Comparison of ENCODE assay signal across 8 cellular contexts in the genomic region with DNA sequence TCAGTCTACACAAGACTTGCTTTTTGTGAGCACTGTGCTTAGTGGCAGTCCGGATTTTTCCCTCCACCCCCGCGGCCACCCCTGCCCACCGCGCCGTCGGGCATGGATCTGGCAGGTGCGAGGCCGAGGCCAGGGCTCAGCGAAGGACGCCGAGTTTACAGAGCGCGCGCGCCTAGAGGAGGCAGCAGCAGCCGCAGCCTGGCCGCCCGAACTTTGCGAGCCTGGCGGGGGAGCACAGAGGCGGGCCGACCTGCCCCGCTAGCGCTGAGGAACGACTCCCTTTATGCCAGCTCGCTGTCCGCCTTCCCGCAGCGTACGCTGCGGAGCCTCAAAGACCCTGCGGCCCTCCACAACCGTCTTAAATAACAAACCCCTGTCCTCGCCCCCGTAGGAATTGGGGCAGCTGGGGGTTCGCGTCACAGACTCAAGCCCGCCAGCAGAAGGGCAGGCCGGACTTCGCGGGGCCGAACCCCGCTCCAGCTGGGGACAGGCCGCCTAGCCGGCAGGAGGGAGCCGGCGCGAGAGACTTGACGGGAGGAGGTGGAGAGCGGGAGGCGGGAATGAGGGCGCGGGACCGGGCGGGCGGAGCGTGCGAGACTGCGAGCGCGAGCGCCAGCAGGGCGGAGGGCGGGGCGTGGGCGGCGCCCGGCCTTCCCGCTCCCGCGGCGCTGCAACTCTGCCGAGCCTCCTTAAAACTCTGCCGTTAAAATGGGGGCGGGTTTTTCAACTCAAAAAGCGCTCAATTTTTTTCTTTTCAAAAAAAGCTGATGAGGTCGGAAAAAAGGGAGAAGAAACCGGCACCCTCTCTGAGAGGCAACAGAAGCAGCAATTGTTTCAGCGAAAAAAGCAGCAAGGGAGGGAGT. TPM values are rescaled to one million over a fixed set of nuclear protein-coding genes. Genes with fewer than 3 reads are reported as not detected.
DNase-seq lines count a peak whose midpoint lies in the region; ATAC-seq, FAIRE-seq and TF ChIP-seq lines count a peak whose summit lies in the region.

No MANE protein-coding gene starts in this region.

- H3K27me3 ChIP-seq in Loucy (ENCODE audit: insufficient read depth, low read length, poor library complexity, severe bottlenecking): peaks cover 13% of the 10 kb centered on the region
- no peaks in the 10 kb centered on the region for H3K27me3 ChIP-seq in foreskin keratinocyte
- peaks cover 4 to 46% (median 32%) of the 10 kb centered on the region in 3 experiments for H3K27me3 ChIP-seq in neuronal stem cell (ENCODE audit: control insufficient read depth in 3 of 3, insufficient read depth in 3 of 3, low read depth in 1 of 3, low read length in 3 of 3)

- H4K8ac ChIP-seq in neuronal stem cell (ENCODE audit: low read depth, low read length): no peak overlapping the region

- no peaks in the 10 kb centered on the region for H3K9me3 ChIP-seq in Loucy (ENCODE audit: insufficient read depth, low read depth, low read length)
- H3K9me3 ChIP-seq in neuronal stem cell (replicated peaks in 1 of 2; ENCODE audit: control insufficient read depth in 2 of 2, insufficient read depth in 1 of 2, low read depth in 1 of 2, low read length in 2 of 2): no peaks in the 10 kb centered on the region

- peak; percentile 75 for FAIRE-seq in H54 (lab: Jason Lieb, UNC)

- peak overlapping the region; percentile 55 for H2BK15ac ChIP-seq in neuronal stem cell (ENCODE audit: low read length)

- ATAC-seq in foreskin keratinocyte: peak; percentile 86

- no peaks in the 10 kb centered on the region for H3K79me1 ChIP-seq in neuronal stem cell (ENCODE audit: low read depth, low read length)

- no peak overlapping the region for H4K91ac ChIP-seq in neuronal stem cell (ENCODE audit: low read depth, low read length, poor library complexity)

- H3K36me3 ChIP-seq in Loucy (ENCODE audit: insufficient read depth, low read length) (peaks cover 21% of the 10 kb centered on the region), neuronal stem cell (replicated peaks in 1 of 2; ENCODE audit: control insufficient read depth in 2 of 2, insufficient read depth in 2 of 2, low read length in 2 of 2) (no peaks in the 10 kb centered on the region)

- H3K4ac ChIP-seq in neuronal stem cell (ENCODE audit: low read length): no peak overlapping the region

- no CpG with 5 or more reads among the region's 80 CpGs for WGBS in neuronal stem cell (ENCODE audit: extremely low coverage in 2 of 2, insufficient read length in 2 of 2, insufficient replicate concordance in 1 of 2), 2 donors

- no peaks in the 10 kb centered on the region for H3F3A ChIP-seq in Loucy (ENCODE audit: low read depth)

- no peaks in the 10 kb centered on the region for H3K9me2 ChIP-seq in Loucy (replicated peaks; ENCODE audit: low read depth, low read length)

- no peak overlapping the region for H3K14ac ChIP-seq in neuronal stem cell (ENCODE audit: low read length)

- H3K9ac ChIP-seq in Loucy (ENCODE audit: low read depth, low read length, poor library complexity, severe bottlenecking) (peak overlapping the region; percentile 96), neuronal stem cell (ENCODE audit: low read depth, low read length, poor library complexity) (peak overlapping the region; percentile 92)

- H2AFZ ChIP-seq in Loucy (ENCODE audit: low read length): peak overlapping the region; percentile 70; the same call in 1 of the 2 replicates
- H2AFZ ChIP-seq in neuronal stem cell (ENCODE audit: low read length): peak overlapping the region; percentile 100

- H2BK120ac ChIP-seq in neuronal stem cell (ENCODE audit: low read depth, low read length): no peak overlapping the region

- H4K20me1 ChIP-seq in Loucy (ENCODE audit: insufficient read depth, low read length, poor library complexity, severe bottlenecking): peaks cover 42% of the 10 kb centered on the region

- H3K4me2 ChIP-seq in Loucy (ENCODE audit: low read depth, low read length, poor library complexity, severe bottlenecking) (peak overlapping the region; percentile 89), neuronal stem cell (ENCODE audit: insufficient read depth, low read length, poor library complexity, severe bottlenecking) (peak overlapping the region; percentile 98)

- H3K79me2 ChIP-seq in Loucy (ENCODE audit: insufficient read depth, low read length): peaks cover 94% of the 10 kb centered on the region

- TF ChIP-seq CTCF in Loucy (conservative IDR thresholded peaks at IDR 0.05; ENCODE audit: low read length): peak; percentile 27; the same call in 1 of the 2 replicates
- peak; percentile 59 for TF ChIP-seq CTCF in foreskin keratinocyte (conservative IDR thresholded peaks at IDR 0.05)

- peak overlapping the region; percentile 33 for H3K27ac ChIP-seq in foreskin keratinocyte
- H3K27ac ChIP-seq in neuronal stem cell (replicated peaks; ENCODE audit: low read length): peak overlapping the region; percentile 70
- H3K27ac ChIP-seq in substantia nigra (ENCODE audit: low read depth, low read length, poor library complexity, severe bottlenecking): peak overlapping the region; percentile 95

- DNase-seq in EL (peak; percentile 94), H54 (ENCODE audit: insufficient read length, low spot score) (peak; percentile 78), SHP77 treated with DMSO at 0.1 percent for 48 hours (lab: John Stamatoyannopoulos, UW) (peak; percentile 77), foreskin keratinocyte (peak; percentile 54 to 72), neuronal stem cell (ENCODE audit: low spot score) (peak; percentile 81), substantia nigra (lab: John Stamatoyannopoulos, UW) (peak in 48 of 49 donors; percentile 58 to 92 (median 83))
- DNase-seq in activated gamma-delta T cell treated with anti-CD3 and anti-CD28 coated beads, Interleukin-2, amount 50 U/mL, for 16 hours (ENCODE audit: low read depth): peak; percentile 59

- peaks cover 15% of the 10 kb centered on the region for H3K4me1 ChIP-seq in Loucy (ENCODE audit: insufficient read depth, low read length, poor library complexity, severe bottlenecking)
- no peaks in the 10 kb centered on the region for H3K4me1 ChIP-seq in foreskin keratinocyte
- H3K4me1 ChIP-seq in neuronal stem cell (ENCODE audit: control insufficient read depth in 2 of 2, insufficient read depth in 1 of 2, low read depth in 1 of 2, low read length in 2 of 2): peaks cover 5 to 12% of the 10 kb centered on the region in 2 donors

- H2BK5ac ChIP-seq in neuronal stem cell (ENCODE audit: low read length): peak overlapping the region; percentile 66

- H3K4me3 ChIP-seq in Loucy (ENCODE audit: low read length, poor library complexity, severe bottlenecking) (peak overlapping the region; percentile 85), neuronal stem cell (ENCODE audit: low read length in 2 of 2) (peak overlapping the region; percentile 85 to 95)

- no peak overlapping the region for H3K23ac ChIP-seq in neuronal stem cell (ENCODE audit: low read depth, low read length, poor library complexity)

- H2BK12ac ChIP-seq in neuronal stem cell (ENCODE audit: low read length): no peak overlapping the region

- TF ChIP-seq POLR2A in H54 (IDR thresholded peaks at IDR 0.05; ENCODE audit: low read depth, low read length): peak; percentile 87

- peak overlapping the region; percentile 87 for H3K18ac ChIP-seq in neuronal stem cell (ENCODE audit: low read length)

- no peak overlapping the region for H2AK5ac ChIP-seq in neuronal stem cell (ENCODE audit: low read depth, low read length)

RNA-seq across cellular contexts. Expression of a gene that starts 1.8 kb away (rescaled TPM):
- 2.6 and 3.3 TPM in 2 replicates for total RNA-seq in foreskin keratinocyte
- 2.5 and 3.2 TPM in 2 replicates for polyA plus RNA-seq in foreskin keratinocyte
- polyA plus RNA-seq in neuronal stem cell (2013, experiment 1 of 2): 1.5 TPM
- 1.4 TPM for polyA plus RNA-seq in neuronal stem cell (2013, experiment 2 of 2)

RNA-seq across cellular contexts. Expression of a gene that starts 8.2 kb away (rescaled TPM):
- 67.1 and 68.7 TPM in 2 replicates for total RNA-seq in foreskin keratinocyte
- polyA plus RNA-seq in foreskin keratinocyte: 45.4 and 53.3 TPM in 2 replicates
- 27.8 TPM for polyA plus RNA-seq in neuronal stem cell (2013, experiment 1 of 2)
- 28.1 TPM for polyA plus RNA-seq in neuronal stem cell (2013, experiment 2 of 2)

Comparison
In these comparisons a context has a peak if more than half of its experiments do, and no peak if none do; other contexts are left out.
1. Peak in every context shown above with its lines: DNase-seq, ATAC-seq, H3K4me3 ChIP-seq and H3K27ac ChIP-seq.
2. H3K27ac ChIP-seq: peak in every context shown above with its lines; median percentile 95 in substantia nigra; 70 in neuronal stem cell; 33 in foreskin keratinocyte.